30 cellular contexts compared by ENCODE assay signal in genomic region chr15:60012695-60013094, GRCh38. TPM values are rescaled to one million over a fixed set of nuclear protein-coding genes. Genes with fewer than 3 reads are reported as not detected.
"Had no signal": no experiment of that assay in that cellular context is flagged by ENCODE, and none has a peak within 500 bp of the region (broad histone marks: within the 10 kb centered on the region; RNA-seq: fewer than 3 reads in every experiment).

No MANE protein-coding gene starts in this region.

- H3K27ac Mint-ChIP-seq: activated CD4-positive, alpha-beta memory T cell treated with anti-CD3 and anti-CD28 coated beads, Interleukin-2, amount 10 ng/mL, durations not matched to agents 7 days and 5 days; activated CD4-positive, alpha-beta T cell treated with anti-CD3 and anti-CD28 coated beads, Interleukin-2, amount 10 ng/mL, durations not matched to agents 7 days and 5 days; activated naive CD4-positive, alpha-beta T cell treated with anti-CD3 and anti-CD28 coated beads, Interleukin-2, amount 10 ng/mL, durations not matched to agents 7 days and 5 days; activated naive CD4-positive, alpha-beta T cell treated with anti-CD3 and anti-CD28 coated beads, Interleukin-2, amount 50 U/mL, for 72 hours; activated naive CD8-positive, alpha-beta T cell treated with anti-CD3 and anti-CD28 coated beads, Interleukin-2, amount 10 ng/mL, durations not matched to agents 7 days and 5 days; activated T-cell treated with anti-CD3 and anti-CD28 coated beads, Interleukin-2, amount 50 U/mL, for 24 hours; activated T-cell treated with anti-CD3 and anti-CD28 coated beads, Interleukin-2, amount 50 U/mL, for 72 hours; brain; dendritic cell treated with granulocyte-macrophage colony-stimulating factor and Interleukin-4, amounts not matched to agents 40 ng/mL and 50 ng/mL, for 4 days; endodermal cell had no signal

- DNase-seq: activated CD4-positive, alpha-beta memory T cell treated with anti-CD3 and anti-CD28 coated beads, Interleukin-2, amount 10 ng/mL, durations not matched to agents 7 days and 5 days; activated CD4-positive, alpha-beta T cell treated with anti-CD3 and anti-CD28 coated beads for 1 hour; activated CD4-positive, alpha-beta T cell treated with anti-CD3 and anti-CD28 coated beads for 4 hours; activated CD4-positive, alpha-beta T cell treated with anti-CD3 and anti-CD28 coated beads, Interleukin-2, amount 10 ng/mL, durations not matched to agents 7 days and 5 days; activated CD4-positive, alpha-beta T cell treated with anti-CD3 and anti-CD28 coated beads, Interleukin-2, amount 50 U/mL, for 4 hours; activated CD8-positive, alpha-beta memory T cell treated with anti-CD3 and anti-CD28 coated beads, Interleukin-2, amount 50 U/mL, for 48 hours; activated gamma-delta T cell; activated naive CD4-positive, alpha-beta T cell; activated naive CD4-positive, alpha-beta T cell treated with anti-CD3 and anti-CD28 coated beads, Interleukin-2, amount 10 ng/mL, durations not matched to agents 7 days and 5 days; activated naive CD8-positive, alpha-beta T cell treated with anti-CD3 and anti-CD28 coated beads, Interleukin-2, amount 10 ng/mL, durations not matched to agents 7 days and 5 days; activated T-cell treated with anti-CD3 and anti-CD28 coated beads for 4 hours; activated T-cell treated with anti-CD3 and anti-CD28 coated beads, Interleukin-2, amount 50 U/mL, for 24 hours; activated T-cell treated with anti-CD3 and anti-CD28 coated beads, Interleukin-2, amount 50 U/mL, for 72 hours; dorsolateral prefrontal cortex; effector memory CD4-positive, alpha-beta T cell; endodermal cell; foreskin melanocyte; T-helper 2 cell had no signal

- H3K4me3 ChIP-seq: ascending aorta, breast epithelium, coronary artery, dorsolateral prefrontal cortex, gastroesophageal sphincter had no signal

- H3K4me3 Mint-ChIP-seq: activated CD4-positive, alpha-beta memory T cell treated with anti-CD3 and anti-CD28 coated beads, Interleukin-2, amount 10 ng/mL, durations not matched to agents 7 days and 5 days; activated CD4-positive, alpha-beta T cell treated with anti-CD3 and anti-CD28 coated beads, Interleukin-2, amount 10 ng/mL, durations not matched to agents 7 days and 5 days; activated naive CD4-positive, alpha-beta T cell treated with anti-CD3 and anti-CD28 coated beads, Interleukin-2, amount 10 ng/mL, durations not matched to agents 7 days and 5 days; activated naive CD8-positive, alpha-beta T cell treated with anti-CD3 and anti-CD28 coated beads, Interleukin-2, amount 10 ng/mL, durations not matched to agents 7 days and 5 days; activated T-cell treated with anti-CD3 and anti-CD28 coated beads, Interleukin-2, amount 50 U/mL, for 24 hours; activated T-cell treated with anti-CD3 and anti-CD28 coated beads, Interleukin-2, amount 50 U/mL, for 72 hours; brain; central memory CD8-positive, alpha-beta T cell; dendritic cell treated with granulocyte-macrophage colony-stimulating factor and Interleukin-4, amounts not matched to agents 40 ng/mL and 50 ng/mL, for 4 days; endodermal cell had no signal

- H3K9me3 ChIP-seq: ascending aorta had no signal

- H3K36me3 Mint-ChIP-seq: activated naive CD4-positive, alpha-beta T cell treated with anti-CD3 and anti-CD28 coated beads, Interleukin-2, amount 50 U/mL, for 72 hours; brain had no signal

- ATAC-seq: activated naive CD4-positive, alpha-beta T cell treated with anti-CD3 and anti-CD28 coated beads, Interleukin-2, amount 50 U/mL, for 72 hours; activated T-cell treated with anti-CD3 and anti-CD28 coated beads, Interleukin-2, amount 50 U/mL, for 72 hours; esophagus mucosa; gastroesophageal sphincter had no signal

- H3K4me1 ChIP-seq: ascending aorta, breast epithelium, gastroesophageal sphincter had no signal

- H3K36me3 ChIP-seq: ascending aorta, breast epithelium, gastroesophageal sphincter had no signal

- H3K27ac ChIP-seq: ascending aorta, breast epithelium, coronary artery, dorsolateral prefrontal cortex, gastroesophageal sphincter had no signal

RNA-seq across cellular contexts. Expression of gene FOXB1, which starts 8.6 kb away (rescaled TPM):
- total RNA-seq: ascending aorta, breast epithelium, cardiac septum, dorsolateral prefrontal cortex, epithelial cell of proximal tubule, esophagus mucosa, gastroesophageal sphincter, glomerular endothelial cell had no signal
